ENCODE assay signal across 21 cellular contexts in genomic region chr20:61839223-61839911, GRCh38.
DNase-seq lines count a peak whose midpoint lies in the region; ATAC-seq, FAIRE-seq and TF ChIP-seq lines count a peak whose summit lies in the region.
"Had no signal": no experiment of that assay in that cellular context is flagged by ENCODE, and none has a peak within 500 bp of the region (broad histone marks: within the 10 kb centered on the region; RNA-seq: fewer than 3 reads in every experiment).

No MANE protein-coding gene starts in this region.

- no peak for ATAC-seq in GM18520 (IDR thresholded peaks at IDR 0.05; ENCODE audit: unreplicated experiment)

- no peaks in the 10 kb centered on the region for H3K36me3 ChIP-seq in neuronal stem cell (replicated peaks in 1 of 2; ENCODE audit: control insufficient read depth in 2 of 2, insufficient read depth in 2 of 2, low read length in 2 of 2)
- H3K36me3 ChIP-seq in colonic mucosa: no peaks in the 10 kb centered on the region
- H3K36me3 ChIP-seq: SJSA1 had no signal

- H3K23ac ChIP-seq in neuronal stem cell (ENCODE audit: low read depth, low read length, poor library complexity): no peak overlapping the region

- no peak overlapping the region for H2AK5ac ChIP-seq in neuronal stem cell (ENCODE audit: low read depth, low read length)

- H3K27me3 ChIP-seq in neuronal stem cell (ENCODE audit: control insufficient read depth in 3 of 3, insufficient read depth in 3 of 3, low read depth in 1 of 3, low read length in 3 of 3) (peaks cover 0 to 7% (median 0%) of the 10 kb centered on the region in 3 experiments), colonic mucosa (no peaks in the 10 kb centered on the region)

- FAIRE-seq in GM12891 (lab: Jason Lieb, UNC): peak; percentile 84
- FAIRE-seq in HTR-8/SVneo (lab: Jason Lieb, UNC): peak; percentile 100
- FAIRE-seq: H54 had no signal

- no peak overlapping the region for H3K18ac ChIP-seq in neuronal stem cell (ENCODE audit: low read length)

- no peak overlapping the region for H3K4ac ChIP-seq in neuronal stem cell (ENCODE audit: low read length)

- no peak overlapping the region for H3K14ac ChIP-seq in neuronal stem cell (ENCODE audit: low read length)

- H2BK12ac ChIP-seq in neuronal stem cell (ENCODE audit: low read length): no peak overlapping the region

- TF ChIP-seq CTCF in fibroblast of mammary gland (conservative IDR thresholded peaks at IDR 0.05; ENCODE audit: control insufficient read depth, insufficient read depth, low read depth, low read length) (no peak), colonic mucosa (IDR thresholded peaks at IDR 0.05) (no peak)

- no peak overlapping the region for H3K4me3 ChIP-seq in fibroblast of mammary gland (ENCODE audit: control insufficient read depth, low read depth, low read length)
- H3K4me3 ChIP-seq in neuronal stem cell (ENCODE audit: low read length in 2 of 2): peak overlapping the region in 1 of 2 donors; percentile 69
- no peak overlapping the region for H3K4me3 ChIP-seq in colonic mucosa
- H3K4me3 ChIP-seq: PC-9, SJSA1 had no signal

- DNase-seq in GM12891 (ENCODE audit: insufficient read length, low spot score) (no peak), HTR-8/SVneo (ENCODE audit: insufficient read length, low spot score) (no peak), fibroblast of mammary gland (ENCODE audit: low read depth) (peak; percentile 2), neuronal stem cell (ENCODE audit: low spot score) (no peak), mesenteric fat pad (ENCODE audit: low spot score) (no peak), colonic mucosa (no peak)
- no peak for DNase-seq in activated CD4-positive, CD25-positive, alpha-beta regulatory T cell treated with anti-CD3 and anti-CD28 coated beads, Interleukin-2, amount 50 U/mL, for 72 hours
- DNase-seq: Calu3, DMS79 treated with DMSO at 0.1 percent for 48 hours, HFFc6, MM.1S, NCI-H1417, NCI-H1694 treated with DMSO at 0.1 percent for 48 hours, NCI-H2081, NCI-H2227 treated with DMSO at 0.1 percent for 48 hours, NCI-H526 treated with DMSO at 0.1 percent for 48 hours, PC-9 had no signal

- H3K27ac ChIP-seq in neuronal stem cell (replicated peaks; ENCODE audit: low read length) (no peak overlapping the region), colonic mucosa (no peak overlapping the region)
- H3K27ac ChIP-seq: KMS-11, PC-9, SJSA1 had no signal

- no peak overlapping the region for H2BK120ac ChIP-seq in neuronal stem cell (ENCODE audit: low read depth, low read length)

- no peak overlapping the region for H2AFZ ChIP-seq in neuronal stem cell (ENCODE audit: low read length)
- H2AFZ ChIP-seq: PC-9 had no signal

- H4K91ac ChIP-seq in neuronal stem cell (ENCODE audit: low read depth, low read length, poor library complexity): no peak overlapping the region

- peaks cover 0 to 4% of the 10 kb centered on the region in 2 donors for H3K9me3 ChIP-seq in neuronal stem cell (replicated peaks in 1 of 2; ENCODE audit: control insufficient read depth in 2 of 2, insufficient read depth in 1 of 2, low read depth in 1 of 2, low read length in 2 of 2)
- no peaks in the 10 kb centered on the region for H3K9me3 ChIP-seq in colonic mucosa
- H3K9me3 ChIP-seq: SJSA1 had no signal

- H4K8ac ChIP-seq in neuronal stem cell (ENCODE audit: low read depth, low read length): peak overlapping the region; percentile 44

- no peak overlapping the region for H2BK15ac ChIP-seq in neuronal stem cell (ENCODE audit: low read length)

- no peak overlapping the region for H2BK5ac ChIP-seq in neuronal stem cell (ENCODE audit: low read length)

- H3K4me2 ChIP-seq in neuronal stem cell (ENCODE audit: insufficient read depth, low read length, poor library complexity, severe bottlenecking): no peak overlapping the region
- H3K4me2 ChIP-seq: KMS-11, PC-9 had no signal

- 100% methylated on average over 6 of the region's 10 CpGs; no CpG with 5 or more reads in 1 of the 2 donors for WGBS in neuronal stem cell (ENCODE audit: extremely low coverage in 2 of 2, insufficient read length in 2 of 2, insufficient replicate concordance in 1 of 2), 2 donors

- no peaks in the 10 kb centered on the region for H3K79me1 ChIP-seq in neuronal stem cell (ENCODE audit: low read depth, low read length)

- TF ChIP-seq POLR2A in GM12891 (IDR thresholded peaks at IDR 0.05; ENCODE audit: low read depth, low read length): no peak

- H3K9ac ChIP-seq in neuronal stem cell (ENCODE audit: low read depth, low read length, poor library complexity): peak overlapping the region; percentile 25
- no peak overlapping the region for H3K9ac ChIP-seq in colonic mucosa (ENCODE audit: low read depth in 2 of 2, low read length in 2 of 2)
- H3K9ac ChIP-seq: KMS-11 had no signal

- intact Hi-C loops in colonic mucosa (cut with DNase I): no loop called here

- peaks cover 0 to 9% of the 10 kb centered on the region in 2 donors for H3K4me1 ChIP-seq in neuronal stem cell (ENCODE audit: control insufficient read depth in 2 of 2, insufficient read depth in 1 of 2, low read depth in 1 of 2, low read length in 2 of 2)
- no peaks in the 10 kb centered on the region for H3K4me1 ChIP-seq in colonic mucosa
- H3K4me1 ChIP-seq: SJSA1 had no signal

TF ChIP-seq in GM12891, 5 proteins besides CTCF, POLR2A, EP300 and RAD21:
- no peak for TF ChIP-seq PAX5 (IDR thresholded peaks at IDR 0.05; ENCODE audit: insufficient read depth, low read length, severe bottlenecking)
- TF ChIP-seq TAF1 (IDR thresholded peaks at IDR 0.05; ENCODE audit: low read depth, low read length): no peak
- TF ChIP-seq SPI1 (IDR thresholded peaks at IDR 0.05; ENCODE audit: low read depth, low read length): no peak
- no peak for TF ChIP-seq POLR2AphosphoS5 (IDR thresholded peaks at IDR 0.05; ENCODE audit: low read depth, low read length)
- no peak for TF ChIP-seq POU2F2 (IDR thresholded peaks at IDR 0.05; ENCODE audit: low read depth, low read length)
